Comparison of ENCODE assay signal across 31 cellular contexts in the genomic region with DNA sequence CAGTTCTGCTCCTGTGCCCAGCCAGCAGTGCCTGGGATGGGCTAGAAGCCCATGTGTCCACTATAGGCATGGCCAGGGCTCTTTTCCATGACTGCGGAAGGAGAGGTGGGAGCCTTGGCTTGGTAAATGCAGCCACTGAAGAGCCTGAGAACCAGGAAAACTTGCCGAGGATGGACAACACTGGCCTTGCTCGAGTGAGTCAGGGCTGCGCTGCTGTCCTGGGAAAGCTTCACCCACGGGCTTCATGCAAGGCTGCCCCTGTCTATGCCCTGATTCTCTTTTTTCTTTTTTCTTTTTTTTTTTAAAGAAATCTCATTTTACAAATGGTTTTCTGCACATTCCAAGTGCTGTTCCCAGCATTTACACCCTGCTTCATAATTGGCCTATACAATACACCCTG.
"Had no signal": no experiment of that assay in that cellular context is flagged by ENCODE, and none has a peak within 500 bp of the region (broad histone marks: within the 10 kb centered on the region; RNA-seq: fewer than 3 reads in every experiment).

No MANE protein-coding gene starts in this region.

- H3K4me3 ChIP-seq: ovary, psoas muscle, right lobe of liver, sigmoid colon, smooth muscle cell, spleen, suprapubic skin, testis, tibial artery, transverse colon, upper lobe of left lung, vagina had no signal

- FAIRE-seq: urothelium cell line had no signal

- H3K27me3 ChIP-seq: ovary, right lobe of liver, sigmoid colon, testis, transverse colon, upper lobe of left lung, vagina had no signal

- H3K79me2 ChIP-seq: parathyroid adenoma had no signal

- H3K36me3 Mint-ChIP-seq: naive thymus-derived CD8-positive, alpha-beta T cell; natural killer cell treated with Interleukin-12 subunit alpha and Interleukin-12 subunit beta and Interleukin-15 and Interleukin-18, amount 100 ng/mL, for 72 hours; stimulated activated memory B cell treated with anti-CD40 and anti-IgM and Interleukin-4, amounts not matched to agents 10 μg/mL and 1 μg/mL and 100 μg/mL, for 72 hours had no signal

- H3K9me3 ChIP-seq: ovary, psoas muscle, right lobe of liver, sigmoid colon, spleen, suprapubic skin, testis, tibial artery, transverse colon, upper lobe of left lung, vagina had no signal

- H3K27ac Mint-ChIP-seq: naive thymus-derived CD8-positive, alpha-beta T cell; natural killer cell treated with Interleukin-12 subunit alpha and Interleukin-12 subunit beta and Interleukin-15 and Interleukin-18, amount 100 ng/mL, for 72 hours; nephron progenitor cell; progenitor cell of endocrine pancreas; stimulated activated memory B cell treated with anti-CD40 and anti-IgM and Interleukin-4, amounts not matched to agents 10 μg/mL and 1 μg/mL and 100 μg/mL, for 72 hours had no signal

- H3K4me1 Mint-ChIP-seq: naive thymus-derived CD8-positive, alpha-beta T cell; neural crest cell; stimulated activated naive CD8-positive, alpha-beta T cell treated with anti-CD3 and anti-CD28 coated beads, Interleukin-15, amount 100 ng/mL, for 72 hours had no signal

- H3K4me1 ChIP-seq: parathyroid adenoma, psoas muscle, right lobe of liver, sigmoid colon, spleen, suprapubic skin, testis, tibial artery, transverse colon, upper lobe of left lung, vagina had no signal

- H3K36me3 ChIP-seq: ovary, right lobe of liver, sigmoid colon, spleen, suprapubic skin, tibial artery, transverse colon, upper lobe of left lung, vagina had no signal

- H3K9me3 Mint-ChIP-seq: naive thymus-derived CD8-positive, alpha-beta T cell; natural killer cell treated with Interleukin-12 subunit alpha and Interleukin-12 subunit beta and Interleukin-15 and Interleukin-18, amount 100 ng/mL, for 72 hours; neural crest cell; stimulated activated memory B cell treated with anti-CD40 and anti-IgM and Interleukin-4, amounts not matched to agents 10 μg/mL and 1 μg/mL and 100 μg/mL, for 72 hours; stimulated activated naive CD8-positive, alpha-beta T cell treated with anti-CD3 and anti-CD28 coated beads, Interleukin-15, amount 100 ng/mL, for 72 hours had no signal

- H2AFZ ChIP-seq: parathyroid adenoma had no signal

- H3K4me2 ChIP-seq: smooth muscle cell had no signal

- H3K9ac ChIP-seq: parathyroid adenoma had no signal

- H3K27me3 Mint-ChIP-seq: stimulated activated memory B cell treated with anti-CD40 and anti-IgM and Interleukin-4, amounts not matched to agents 10 μg/mL and 1 μg/mL and 100 μg/mL, for 72 hours; stimulated activated naive CD8-positive, alpha-beta T cell treated with anti-CD3 and anti-CD28 coated beads, Interleukin-15, amount 100 ng/mL, for 72 hours had no signal

- H3K4me3 Mint-ChIP-seq: naive thymus-derived CD8-positive, alpha-beta T cell; natural killer cell treated with Interleukin-12 subunit alpha and Interleukin-12 subunit beta and Interleukin-15 and Interleukin-18, amount 100 ng/mL, for 72 hours; nephron progenitor cell; neural crest cell; stimulated activated memory B cell treated with anti-CD40 and anti-IgM and Interleukin-4, amounts not matched to agents 10 μg/mL and 1 μg/mL and 100 μg/mL, for 72 hours; stimulated activated naive CD8-positive, alpha-beta T cell treated with anti-CD3 and anti-CD28 coated beads, Interleukin-15, amount 100 ng/mL, for 72 hours had no signal

- ATAC-seq: naive thymus-derived CD8-positive, alpha-beta T cell; natural killer cell treated with Interleukin-12 subunit alpha and Interleukin-12 subunit beta and Interleukin-15 and Interleukin-18, amount 100 ng/mL, for 72 hours; psoas muscle; right cardiac atrium; right lobe of liver; stimulated activated naive CD8-positive, alpha-beta T cell treated with anti-CD3 and anti-CD28 coated beads, Interleukin-15, amount 100 ng/mL, for 72 hours; stimulated activated naive CD8-positive, alpha-beta T cell treated with anti-CD3 and anti-CD28 coated beads, Interleukin-15, Interleukin-2, amounts not matched to agents 100 U/mL and 50 U/mL, for 24 hours had no signal

- DNase-seq: nephron progenitor cell; occipital lobe; ovary; right cardiac atrium; right lobe of liver; sigmoid colon; spleen; stimulated activated CD4-positive, alpha-beta T cell treated with anti-CD3 and anti-CD28 coated beads, Interleukin-12 subunit alpha, Interleukin-12 subunit beta, amount 100 ng/mL, for 4 hours; stimulated activated CD4-positive, alpha-beta T cell treated with anti-CD3 and anti-CD28 coated beads, Interleukin-1b, Interleukin-23, amount 100 ng/mL, for 48 hours; stimulated activated CD4-positive, alpha-beta T cell treated with anti-CD3 and anti-CD28 coated beads, Interleukin-4, amount 100 ng/mL, for 1 hour; stimulated activated CD4-positive, alpha-beta T cell treated with anti-CD3 and anti-CD28 coated beads, Interleukin-4, amount 100 ng/mL, for 4 hours; stimulated activated CD8-positive, alpha-beta memory T cell treated with anti-CD3 and anti-CD28 coated beads, Interleukin-4, amount 100 ng/mL, for 48 hours; stimulated activated naive CD4-positive, alpha-beta T cell; stimulated activated naive CD8-positive, alpha-beta T cell treated with anti-CD3 and anti-CD28 coated beads, Interleukin-15, amount 100 ng/mL, for 72 hours; stimulated activated naive CD8-positive, alpha-beta T cell treated with anti-CD3 and anti-CD28 coated beads, Interleukin-15, Interleukin-2, amounts not matched to agents 100 U/mL and 50 U/mL, for 24 hours; substantia nigra; testis; tibial artery; transverse colon; upper lobe of left lung had no signal

- H3K27ac ChIP-seq: ovary, parathyroid adenoma, psoas muscle, right lobe of liver, sigmoid colon, spleen, suprapubic skin, testis, tibial artery, transverse colon, upper lobe of left lung, vagina had no signal
